ENCODE assay signal across 9 cellular contexts in genomic region chr1:167342846-167343245, GRCh38.
DNase-seq lines count a peak whose midpoint lies in the region; ATAC-seq, FAIRE-seq and TF ChIP-seq lines count a peak whose summit lies in the region.
"Had no signal": no experiment of that assay in that cellular context is flagged by ENCODE, and none has a peak within 500 bp of the region (broad histone marks: within the 10 kb centered on the region; RNA-seq: fewer than 3 reads in every experiment).

No MANE protein-coding gene starts in this region.

- H3K79me2 ChIP-seq in K562 (ENCODE audit: control insufficient read depth, insufficient read depth, low read length): no peaks in the 10 kb centered on the region

- DNase-seq in natural killer cell (no peak), K562 (ENCODE audit: extremely low read depth in 1 of 4, low spot score in 3 of 4) (no peak), SK-N-DZ (ENCODE audit: low spot score) (no peak), SHP77 treated with DMSO at 0.1 percent for 48 hours (lab: John Stamatoyannopoulos, UW) (no peak), dorsolateral prefrontal cortex (no peak), dedifferentiated amniotic fluid mesenchymal stem cell (ENCODE audit: extremely low spot score) (no peak)
- DNase-seq in natural killer cell treated with Interleukin-12 subunit alpha and Interleukin-12 subunit beta and Interleukin-15 and Interleukin-18, amount 100 ng/mL, for 72 hours (ENCODE audit: low spot score): no peak

- H3K27ac ChIP-seq in K562 (ENCODE audit: extremely low read depth, low read depth, low read length) (no peak overlapping the region), dorsolateral prefrontal cortex (no peak overlapping the region)

- no peaks in the 10 kb centered on the region for H3K9me3 ChIP-seq in K562 (replicated peaks; ENCODE audit: control insufficient read depth, insufficient read depth, low read depth, low read length)

- H3K27me3 Mint-ChIP-seq in natural killer cell (ENCODE audit: low read depth in 2 of 2): no peaks in the 10 kb centered on the region
- H3K27me3 Mint-ChIP-seq in natural killer cell treated with Interleukin-12 subunit alpha and Interleukin-12 subunit beta and Interleukin-15 and Interleukin-18, amount 100 ng/mL, for 72 hours: no peaks in the 10 kb centered on the region

- H3K27me3 ChIP-seq in K562 (ENCODE audit: control insufficient read depth in 2 of 2, insufficient read depth in 2 of 2, low read length in 2 of 2) (no peaks in the 10 kb centered on the region), dorsolateral prefrontal cortex (no peaks in the 10 kb centered on the region)

- no peak for TF ChIP-seq POLR2A in K562 (conservative IDR thresholded peaks at IDR 0.05)

- 61% methylated on average over 3 of the region's 3 CpGs for WGBS in K562 (ENCODE audit: insufficient coverage, low coverage, missing lambda C conversion rate)

- no peak overlapping the region for H3K27ac Mint-ChIP-seq in natural killer cell
- H3K27ac Mint-ChIP-seq in natural killer cell treated with Interleukin-12 subunit alpha and Interleukin-12 subunit beta and Interleukin-15 and Interleukin-18, amount 100 ng/mL, for 72 hours: no peak overlapping the region

- intact Hi-C loops in natural killer cell (cut with micrococcal nuclease) (no loop called here), K562 (cut with micrococcal nuclease) (loop anchor here (2.0 kb wide), 1 partner anchor 70 kb away; no protein-coding TSS in a partner anchor), dorsolateral prefrontal cortex (cut with DNase I) (no loop called here)

- CTCF ChIA-PET in K562 (lab: Yijun Ruan, JAX; ENCODE audit: low intra/inter-chr PET ratio): interaction anchor here (0.6 kb wide), 1 partner anchor 116 kb away, joined by 3 read pairs; no protein-coding TSS in a partner anchor

- H3K36me3 Mint-ChIP-seq in natural killer cell: no peaks in the 10 kb centered on the region
- no peaks in the 10 kb centered on the region for H3K36me3 Mint-ChIP-seq in natural killer cell treated with Interleukin-12 subunit alpha and Interleukin-12 subunit beta and Interleukin-15 and Interleukin-18, amount 100 ng/mL, for 72 hours

- no peak overlapping the region for H3K4me3 Mint-ChIP-seq in natural killer cell
- no peak overlapping the region for H3K4me3 Mint-ChIP-seq in natural killer cell treated with Interleukin-12 subunit alpha and Interleukin-12 subunit beta and Interleukin-15 and Interleukin-18, amount 100 ng/mL, for 72 hours

- H3K4me3 ChIP-seq in K562 (no peak overlapping the region), dorsolateral prefrontal cortex (no peak overlapping the region)

- H3K4me1 ChIP-seq in K562 (replicated peaks in 1 of 2; ENCODE audit: control insufficient read depth in 2 of 2, insufficient read depth in 2 of 2, low read length in 2 of 2): no peaks in the 10 kb centered on the region

- peaks cover 0 to 5% of the 10 kb centered on the region in 2 donors for H3K4me1 Mint-ChIP-seq in natural killer cell
- H3K4me1 Mint-ChIP-seq in natural killer cell treated with Interleukin-12 subunit alpha and Interleukin-12 subunit beta and Interleukin-15 and Interleukin-18, amount 100 ng/mL, for 72 hours (ENCODE audit: low read depth in 2 of 2): peaks cover 13 to 15% of the 10 kb centered on the region in 2 donors

- no peaks in the 10 kb centered on the region for H4K20me1 ChIP-seq in K562 (replicated peaks; ENCODE audit: control insufficient read depth, insufficient read depth, low read length)

- H2AFZ ChIP-seq in K562 (ENCODE audit: low read depth, low read length): no peak overlapping the region

- H3K9me1 ChIP-seq in K562 (ENCODE audit: control insufficient read depth, insufficient read depth, low read length): no peaks in the 10 kb centered on the region

- TF ChIP-seq EP300 in K562 (IDR thresholded peaks at IDR 0.05; ENCODE audit: low read length): no peak

- TF ChIP-seq CTCF in natural killer cell (IDR thresholded peaks at IDR 0.05) (no peak), K562 (IDR thresholded peaks at IDR 0.05 in 2 of 3, conservative IDR thresholded peaks at IDR 0.05 in 1 of 3; ENCODE audit: insufficient read depth in 2 of 3, low read depth in 1 of 3, low read length in 3 of 3) (peak in 2 of 3 experiments; percentile 21 to 31; a peak in 2 of 6 replicates), dorsolateral prefrontal cortex (IDR thresholded peaks at IDR 0.05 in 54 of 56, conservative IDR thresholded peaks at IDR 0.05 in 2 of 56; ENCODE audit: low read depth in 1 of 56, partially characterized antibody in 56 of 56) (peak in 2 of 56 donors; percentile 19 to 25)

- H3K4me2 ChIP-seq in K562 (ENCODE audit: insufficient read depth, low read length): no peak overlapping the region

- no peaks in the 10 kb centered on the region for H3K9me3 Mint-ChIP-seq in natural killer cell
- no peaks in the 10 kb centered on the region for H3K9me3 Mint-ChIP-seq in natural killer cell treated with Interleukin-12 subunit alpha and Interleukin-12 subunit beta and Interleukin-15 and Interleukin-18, amount 100 ng/mL, for 72 hours

- no peaks in the 10 kb centered on the region for H3K36me3 ChIP-seq in K562 (ENCODE audit: control insufficient read depth, insufficient read depth, low read length)

- POLR2A ChIA-PET in K562 (lab: Yijun Ruan, JAX): interaction anchor here (0.7 kb wide), 1 partner anchor 10 kb away, joined by 3 read pairs; no protein-coding TSS in a partner anchor

- ATAC-seq in natural killer cell: peak in 2 of 3 donors; percentile 46 to 54
- no peak for ATAC-seq in natural killer cell treated with Interleukin-12 subunit alpha and Interleukin-12 subunit beta and Interleukin-15 and Interleukin-18, amount 100 ng/mL, for 72 hours
- peak; percentile 71 for ATAC-seq in HG03342 (IDR thresholded peaks at IDR 0.05; ENCODE audit: unreplicated experiment)
- ATAC-seq in K562: peak; percentile 66

- no peak for FAIRE-seq in K562 (lab: Jason Lieb, UNC)
- FAIRE-seq: G401.6 had no signal

- no TSS peak for BruUV-seq in K562 (replicated peaks; lab: Mats Ljungman, UMichigan)

- TF ChIP-seq RAD21 in K562 (CRISPR knock-in tag; conservative IDR thresholded peaks at IDR 0.05 in 1 of 2, IDR thresholded peaks at IDR 0.05 in 1 of 2): 0 out of 4 replicates have a peak, but pooled peaks of 1 of the 2 experiments have one; percentile 17

- in situ Hi-C loops in K562 (cut with MboI): no loop called here

- H3K9ac ChIP-seq in K562 (ENCODE audit: insufficient read depth in 1 of 2, low read depth in 2 of 2, low read length in 2 of 2): no peak overlapping the region

TF ChIP-seq in K562, 482 proteins besides CTCF, POLR2A, EP300 and RAD21:
- no peak for TF ChIP-seq CTCFL (IDR thresholded peaks at IDR 0.05; ENCODE audit: borderline replicate concordance, insufficient read depth, low read depth, low read length, poor library complexity, severe bottlenecking)
- TF ChIP-seq SFPQ (IDR thresholded peaks at IDR 0.05; ENCODE audit: low read depth, low read length): no peak
- no peak for TF ChIP-seq ZNF3 (CRISPR knock-in tag; IDR thresholded peaks at IDR 0.05)
- TF ChIP-seq L3MBTL2 (IDR thresholded peaks at IDR 0.05): no peak
- TF ChIP-seq PTBP1 (IDR thresholded peaks at IDR 0.05; ENCODE audit: low read depth, low read length): no peak
- no peak for TF ChIP-seq CC2D1A (IDR thresholded peaks at IDR 0.05)
- no peak for TF ChIP-seq ZBTB17 (CRISPR knock-in tag; IDR thresholded peaks at IDR 0.05)
- TF ChIP-seq TSC22D4 (tag; IDR thresholded peaks at IDR 0.05): no peak
TF ChIP-seq in K562: peak in this region for 0.

Comparison
In these comparisons a context has a peak if more than half of its experiments do, and no peak if none do; other contexts are left out.
1. ATAC-seq: peak in natural killer cell (2 of 3), HG03342 (single experiment) and K562 (single experiment); none in natural killer cell treated with Interleukin-12 subunit alpha and Interleukin-12 subunit beta and Interleukin-15 and Interleukin-18, amount 100 ng/mL, for 72 hours (0 of 2).